Comparison of ENCODE assay signal across 8 cellular contexts in the genomic region with DNA sequence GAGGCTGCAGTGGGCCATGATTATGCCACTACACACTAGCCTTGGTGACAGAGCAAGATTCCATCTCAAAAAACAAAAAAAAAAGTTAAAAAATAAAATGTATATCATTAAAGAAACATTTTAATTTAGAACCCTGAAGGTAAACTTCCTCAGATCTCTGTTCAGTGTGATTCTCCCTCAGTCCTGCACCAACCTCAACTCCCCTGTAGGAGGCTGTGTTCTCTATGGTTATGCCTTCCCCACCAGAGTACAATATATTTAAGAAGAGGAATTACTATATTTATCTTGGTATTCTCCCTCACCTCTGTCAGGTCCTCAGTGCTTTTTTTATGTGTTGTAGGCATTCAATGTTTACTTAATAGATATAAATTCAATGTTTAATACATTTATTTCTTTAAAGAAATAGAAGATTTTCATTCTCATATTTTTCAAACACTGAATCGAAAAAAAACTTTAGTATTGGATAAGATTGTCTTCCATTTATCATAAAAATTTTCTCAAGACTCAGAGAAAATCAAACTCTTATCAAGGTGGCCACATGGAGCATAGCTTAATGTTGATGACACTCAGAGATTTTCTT. TPM values are rescaled to one million over a fixed set of nuclear protein-coding genes. Genes with fewer than 3 reads are reported as not detected.
DNase-seq lines count a peak whose midpoint lies in the region; ATAC-seq, FAIRE-seq and TF ChIP-seq lines count a peak whose summit lies in the region.

No MANE protein-coding gene starts in this region.

- TF ChIP-seq CTCF in HL-60 (IDR thresholded peaks at IDR 0.05; ENCODE audit: insufficient read depth, low read length), result peak; percentile 45
- peak in 3 of 4 donors; percentile 32 to 46 (median 46) for TF ChIP-seq CTCF in pancreas (IDR thresholded peaks at IDR 0.05)

- FAIRE-seq in pancreas (lab: Jason Lieb, UNC), result peak; percentile 78

- H3K36me3 ChIP-seq in pancreas, result no peaks in the 10 kb centered on the region

- no peaks in the 10 kb centered on the region for H3K9me3 ChIP-seq in pancreas

- H3K27me3 ChIP-seq in HL-60 (ENCODE audit: insufficient read depth, poor library complexity, severe bottlenecking) (no peaks in the 10 kb centered on the region), pancreas (no peaks in the 10 kb centered on the region)

- intact Hi-C loops in pancreas (cut with DNase I), result no loop called here

- 97 to 98% methylated on average over 1 of the region's 1 CpG for WGBS in pancreas, 2 donors

- H3K4me3 ChIP-seq in HL-60 (replicated peaks; ENCODE audit: insufficient read depth, low read length) (no peak overlapping the region), pancreas (no peak overlapping the region)

- H3K27ac ChIP-seq in HL-60 (replicated peaks) (no peak overlapping the region), pancreas (no peak overlapping the region)

- H3K4me1 ChIP-seq in pancreas, result peaks cover 0 to 4% (median 3%) of the 10 kb centered on the region in 3 donors

- ATAC-seq in GM19351 (IDR thresholded peaks at IDR 0.05; ENCODE audit: unreplicated experiment) (peak; percentile 47), pancreas (peak in 2 of 4 donors; percentile 21 to 27)

- peak; percentile 67 for DNase-seq in DMS53 (lab: John Stamatoyannopoulos, UW)
- peak in 1 of 2 experiments; percentile 57 for DNase-seq in HL-60 (ENCODE audit: low read depth in 1 of 2, low spot score in 1 of 2)
- DNase-seq in T-helper 9 cell, result peak; percentile 9
- peak; percentile 2 for DNase-seq in effector CD8-positive, alpha-beta T cell (lab: John Stamatoyannopoulos, UW)
- DNase-seq in pancreas, result no peak
- DNase-seq in NCI-H2171 treated with DMSO at 0.1 percent for 48 hours (lab: John Stamatoyannopoulos, UW), result no peak
- DNase-seq in Ammon's horn (ENCODE audit: low spot score), result no peak

RNA-seq across cellular contexts. Expression of a gene that starts 4.8 kb away (rescaled TPM):
- total RNA-seq in pancreas, result 10 to 100 TPM in 2 of 6 donors, 1 to 10 TPM in 4; 5.9 to 14.2 (median 8.3) TPM
- 1 to 10 TPM; 1.7 to 3.1 TPM for polyA plus RNA-seq in pancreas

Comparison
In these comparisons a context has a peak if more than half of its experiments do, and no peak if none do; other contexts are left out.
1. DNase-seq: peak in DMS53 (single experiment), T-helper 9 cell (single experiment) and effector CD8-positive, alpha-beta T cell (single experiment); none in pancreas (0 of 6), NCI-H2171 treated with DMSO at 0.1 percent for 48 hours (single experiment) and Ammon's horn (single experiment).